ENCODE assay signal across 8 cellular contexts in the genomic region with DNA sequence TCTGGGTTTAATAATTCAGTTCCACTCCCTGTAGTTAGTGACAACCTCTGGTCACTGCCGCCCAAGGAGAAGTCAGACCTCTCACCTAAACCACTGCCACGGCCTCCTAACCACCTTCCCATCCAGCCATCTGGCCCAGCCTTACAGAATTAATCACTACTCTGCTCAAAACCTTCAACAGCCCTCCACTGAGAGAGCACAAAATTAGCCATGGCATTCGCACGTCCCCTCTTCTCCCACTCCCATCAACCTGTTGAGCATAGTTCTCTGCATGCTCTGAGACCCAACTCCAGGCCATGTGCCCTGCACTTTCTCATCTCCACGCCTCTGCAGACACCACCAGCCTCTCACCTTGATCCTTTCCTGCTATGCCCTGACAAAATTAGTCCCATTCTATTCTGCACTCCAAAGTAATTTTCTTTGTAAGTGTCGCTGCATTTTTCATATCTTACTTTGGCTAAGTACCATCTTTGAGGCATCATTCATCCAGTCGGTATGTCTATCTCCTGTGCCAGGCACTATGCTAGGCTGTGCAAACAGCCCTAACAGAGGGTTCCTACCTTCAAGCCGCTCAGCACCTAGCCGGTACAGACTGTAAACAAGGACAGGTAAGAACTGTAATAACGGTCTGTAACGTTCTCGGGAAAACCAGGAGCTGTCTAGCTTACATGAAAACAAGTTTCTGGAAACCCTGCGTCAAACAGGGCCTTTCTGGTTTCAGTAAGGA. TPM values are rescaled to one million over a fixed set of nuclear protein-coding genes. Genes with fewer than 3 reads are reported as not detected.
A peak's percentile ranks its signal among the peaks of the same experiment; 100 is the strongest.
DNase-seq lines count a peak whose midpoint lies in the region; ATAC-seq and TF ChIP-seq lines count a peak whose summit lies in the region.

No MANE protein-coding gene starts in this region.

- peaks cover 11% of the 10 kb centered on the region for H3K4me1 ChIP-seq in rectal smooth muscle tissue (ENCODE audit: control insufficient read depth, insufficient read depth, low read length)

- peak overlapping the region; percentile 42 for H3K9ac ChIP-seq in rectal smooth muscle tissue (ENCODE audit: low read length)

- POLR2A ChIA-PET in AG04449 (lab: Yijun Ruan, JAX), result interaction anchor here (0.7 kb wide), 1 partner anchor 261 kb away, joined by 3 read pairs; no protein-coding TSS in a partner anchor

- DNase-seq in AG04449 (ENCODE audit: low read depth, low spot score) (no peak), Right ventricle myocardium superior (no peak), NCI-H446 (lab: John Stamatoyannopoulos, UW) (no peak), NCI-H2081 treated with DMSO at 0.1 percent for 48 hours (lab: John Stamatoyannopoulos, UW) (no peak)
- DNase-seq in activated CD4-positive, alpha-beta T cell treated with anti-CD3 and anti-CD28 coated beads for 1 hour, result no peak

- ATAC-seq in GM21825 (IDR thresholded peaks at IDR 0.05; ENCODE audit: unreplicated experiment), result peak; percentile 13
- ATAC-seq in Right ventricle myocardium superior (ENCODE audit: poor library complexity), result peak; percentile 19

- no peaks in the 10 kb centered on the region for H3K27me3 ChIP-seq in rectal smooth muscle tissue (ENCODE audit: control insufficient read depth, insufficient read depth, low read length)

- H3K4me3 ChIP-seq in AG04449 (ENCODE audit: low read depth, low read length), result peak overlapping the region; percentile 72
- H3K4me3 ChIP-seq in WI38 (ENCODE audit: low read depth, low read length), result peak overlapping the region; percentile 74
- H3K4me3 ChIP-seq in rectal smooth muscle tissue (ENCODE audit: low read length), result peak overlapping the region; percentile 84

- TF ChIP-seq CTCF in AG04449 (IDR thresholded peaks at IDR 0.05; ENCODE audit: insufficient read depth, low read length, missing control alignments) (no peak), WI38 (IDR thresholded peaks at IDR 0.05; ENCODE audit: low read depth, low read length) (no peak)

- intact Hi-C loops in Right ventricle myocardium superior (cut with DNase I), result no loop called here

- peak overlapping the region; percentile 10 for H3K27ac ChIP-seq in rectal smooth muscle tissue (ENCODE audit: low read depth, low read length)

- H3K36me3 ChIP-seq in rectal smooth muscle tissue (ENCODE audit: control insufficient read depth, insufficient read depth, low read length), result peaks cover 9% of the 10 kb centered on the region

- CTCF ChIA-PET in AG04449 (lab: Yijun Ruan, JAX), result interaction anchor here (0.9 to 10.5 kb wide), 5 partner anchors 11 to 314 kb away, joined by 3 to 82 read pairs (median 5); no protein-coding TSS in a partner anchor

RNA-seq across cellular contexts. Expression of a gene that starts 1.0 kb away (rescaled TPM):
- 56.0 TPM for total RNA-seq in Right ventricle myocardium superior

RNA-seq across cellular contexts. Expression of a gene that starts 43.4 kb away (rescaled TPM):
- 30.0 TPM for total RNA-seq in Right ventricle myocardium superior
